7 cellular contexts compared by ENCODE assay signal in genomic region chr6:121430514-121431460, GRCh38. TPM values are rescaled to one million over a fixed set of nuclear protein-coding genes. Genes with fewer than 3 reads are reported as not detected.
DNase-seq lines count a peak whose midpoint lies in the region; ATAC-seq and TF ChIP-seq lines count a peak whose summit lies in the region.

No MANE protein-coding gene starts in this region.

- no peaks in the 10 kb centered on the region for H3K9me2 ChIP-seq in GM23338 (ENCODE audit: insufficient read depth)

- peaks cover 26% of the 10 kb centered on the region for H3K4me1 ChIP-seq in GM23338 (ENCODE audit: insufficient read depth)
- no peaks in the 10 kb centered on the region for H3K4me1 ChIP-seq in CD8-positive, alpha-beta memory T cell (ENCODE audit: insufficient read depth, low read length)

- peak overlapping the region; percentile 77 for H3K27ac Mint-ChIP-seq in GM23338
- no peak overlapping the region for H3K27ac Mint-ChIP-seq in activated naive CD8-positive, alpha-beta T cell treated with anti-CD3 and anti-CD28 coated beads for 36 hours
- H3K27ac Mint-ChIP-seq in CD8-positive, alpha-beta memory T cell: no peak overlapping the region

- peaks cover 3% of the 10 kb centered on the region; the same call in 1 of the 3 replicates for H3K36me3 Mint-ChIP-seq in GM23338 (ENCODE audit: low read depth)
- no peaks in the 10 kb centered on the region for H3K36me3 Mint-ChIP-seq in activated naive CD8-positive, alpha-beta T cell treated with anti-CD3 and anti-CD28 coated beads for 36 hours
- no peaks in the 10 kb centered on the region for H3K36me3 Mint-ChIP-seq in CD8-positive, alpha-beta memory T cell

- no peak overlapping the region for H2AFZ ChIP-seq in GM23338

- H3K4me3 ChIP-seq in GM23338 (peak overlapping the region; percentile 22), fibroblast of pulmonary artery (replicated peaks; ENCODE audit: low read depth, low read length) (no peak overlapping the region)
- H3K4me3 ChIP-seq in CD8-positive, alpha-beta memory T cell (ENCODE audit: low read length): no peak overlapping the region

- POLR2A ChIA-PET in CD8-positive, alpha-beta memory T cell (lab: Charles Lee): no interaction called here

- ATAC-seq in GM23338: peak; percentile 70

- H3K27me3 Mint-ChIP-seq in GM23338 (ENCODE audit: insufficient read depth, low read depth, poor library complexity): no peaks in the 10 kb centered on the region
- H3K27me3 Mint-ChIP-seq in activated naive CD8-positive, alpha-beta T cell treated with anti-CD3 and anti-CD28 coated beads for 36 hours: peaks cover 10% of the 10 kb centered on the region
- peaks cover 0 to 7% of the 10 kb centered on the region in 2 donors for H3K27me3 Mint-ChIP-seq in CD8-positive, alpha-beta memory T cell

- 0 out of 3 replicates have a peak, but pooled peaks cover 3% of the 10 kb centered on the region for H3K9me3 Mint-ChIP-seq in GM23338
- no peaks in the 10 kb centered on the region for H3K9me3 Mint-ChIP-seq in activated naive CD8-positive, alpha-beta T cell treated with anti-CD3 and anti-CD28 coated beads for 36 hours
- no peaks in the 10 kb centered on the region for H3K9me3 Mint-ChIP-seq in CD8-positive, alpha-beta memory T cell

- DNase-seq in GM23338 (ENCODE audit: low spot score) (peak; percentile 70), OCI-M1 (lab: John Stamatoyannopoulos, UW) (peak; percentile 67), fibroblast of pulmonary artery (ENCODE audit: low read depth) (peak; percentile 78), renal cortical epithelial cell (ENCODE audit: low read depth) (peak; percentile 65), mucosa of gallbladder (ENCODE audit: low spot score) (no peak)
- DNase-seq in activated naive CD8-positive, alpha-beta T cell treated with anti-CD3 and anti-CD28 coated beads for 36 hours: no peak
- no peak for DNase-seq in CD8-positive, alpha-beta memory T cell

- CTCF ChIA-PET in CD8-positive, alpha-beta memory T cell (lab: Charles Lee): no interaction called here

- H3K27me3 ChIP-seq in GM23338 (ENCODE audit: insufficient read depth): no peaks in the 10 kb centered on the region
- no peaks in the 10 kb centered on the region for H3K27me3 ChIP-seq in CD8-positive, alpha-beta memory T cell (ENCODE audit: insufficient read depth, low read length, poor library complexity, severe bottlenecking)

- peak; percentile 80 to 94 for TF ChIP-seq CTCF in GM23338 (conservative IDR thresholded peaks at IDR 0.05; ENCODE audit: low read depth in 2 of 2)
- TF ChIP-seq CTCF in fibroblast of pulmonary artery (IDR thresholded peaks at IDR 0.05; ENCODE audit: low read length, missing control alignments): peak; percentile 68

- no peaks in the 10 kb centered on the region for H3K36me3 ChIP-seq in GM23338 (ENCODE audit: insufficient read depth)
- no peaks in the 10 kb centered on the region for H3K36me3 ChIP-seq in CD8-positive, alpha-beta memory T cell (ENCODE audit: insufficient read depth, low read length)

- H3K9me3 ChIP-seq in CD8-positive, alpha-beta memory T cell (ENCODE audit: low read length): no peaks in the 10 kb centered on the region

- peaks cover 32% of the 10 kb centered on the region for H3K4me1 Mint-ChIP-seq in GM23338
- peaks cover 4% of the 10 kb centered on the region for H3K4me1 Mint-ChIP-seq in activated naive CD8-positive, alpha-beta T cell treated with anti-CD3 and anti-CD28 coated beads for 36 hours
- no peaks in the 10 kb centered on the region for H3K4me1 Mint-ChIP-seq in CD8-positive, alpha-beta memory T cell

- no peaks in the 10 kb centered on the region; the same call in 1 of the 2 replicates for H3F3A ChIP-seq in GM23338 (replicated peaks; ENCODE audit: low read depth)

- no peaks in the 10 kb centered on the region for H4K20me1 ChIP-seq in GM23338 (replicated peaks; ENCODE audit: insufficient read depth)

- peaks cover 34% of the 10 kb centered on the region for H3K79me2 ChIP-seq in GM23338 (replicated peaks; ENCODE audit: insufficient read depth)

- peak overlapping the region; percentile 47 for H3K4me2 ChIP-seq in GM23338

- peak overlapping the region; percentile 64 for H3K4me3 Mint-ChIP-seq in GM23338
- no peak overlapping the region for H3K4me3 Mint-ChIP-seq in activated naive CD8-positive, alpha-beta T cell treated with anti-CD3 and anti-CD28 coated beads for 36 hours
- H3K4me3 Mint-ChIP-seq in CD8-positive, alpha-beta memory T cell: no peak overlapping the region

- H3K27ac ChIP-seq in GM23338 (ENCODE audit: low read depth): peak overlapping the region; percentile 87
- H3K27ac ChIP-seq in CD8-positive, alpha-beta memory T cell (ENCODE audit: low read depth, low read length): no peak overlapping the region

TF ChIP-seq in GM23338, 12 proteins besides CTCF, POLR2A, EP300 and RAD21:
- TF ChIP-seq, protein P1, sequence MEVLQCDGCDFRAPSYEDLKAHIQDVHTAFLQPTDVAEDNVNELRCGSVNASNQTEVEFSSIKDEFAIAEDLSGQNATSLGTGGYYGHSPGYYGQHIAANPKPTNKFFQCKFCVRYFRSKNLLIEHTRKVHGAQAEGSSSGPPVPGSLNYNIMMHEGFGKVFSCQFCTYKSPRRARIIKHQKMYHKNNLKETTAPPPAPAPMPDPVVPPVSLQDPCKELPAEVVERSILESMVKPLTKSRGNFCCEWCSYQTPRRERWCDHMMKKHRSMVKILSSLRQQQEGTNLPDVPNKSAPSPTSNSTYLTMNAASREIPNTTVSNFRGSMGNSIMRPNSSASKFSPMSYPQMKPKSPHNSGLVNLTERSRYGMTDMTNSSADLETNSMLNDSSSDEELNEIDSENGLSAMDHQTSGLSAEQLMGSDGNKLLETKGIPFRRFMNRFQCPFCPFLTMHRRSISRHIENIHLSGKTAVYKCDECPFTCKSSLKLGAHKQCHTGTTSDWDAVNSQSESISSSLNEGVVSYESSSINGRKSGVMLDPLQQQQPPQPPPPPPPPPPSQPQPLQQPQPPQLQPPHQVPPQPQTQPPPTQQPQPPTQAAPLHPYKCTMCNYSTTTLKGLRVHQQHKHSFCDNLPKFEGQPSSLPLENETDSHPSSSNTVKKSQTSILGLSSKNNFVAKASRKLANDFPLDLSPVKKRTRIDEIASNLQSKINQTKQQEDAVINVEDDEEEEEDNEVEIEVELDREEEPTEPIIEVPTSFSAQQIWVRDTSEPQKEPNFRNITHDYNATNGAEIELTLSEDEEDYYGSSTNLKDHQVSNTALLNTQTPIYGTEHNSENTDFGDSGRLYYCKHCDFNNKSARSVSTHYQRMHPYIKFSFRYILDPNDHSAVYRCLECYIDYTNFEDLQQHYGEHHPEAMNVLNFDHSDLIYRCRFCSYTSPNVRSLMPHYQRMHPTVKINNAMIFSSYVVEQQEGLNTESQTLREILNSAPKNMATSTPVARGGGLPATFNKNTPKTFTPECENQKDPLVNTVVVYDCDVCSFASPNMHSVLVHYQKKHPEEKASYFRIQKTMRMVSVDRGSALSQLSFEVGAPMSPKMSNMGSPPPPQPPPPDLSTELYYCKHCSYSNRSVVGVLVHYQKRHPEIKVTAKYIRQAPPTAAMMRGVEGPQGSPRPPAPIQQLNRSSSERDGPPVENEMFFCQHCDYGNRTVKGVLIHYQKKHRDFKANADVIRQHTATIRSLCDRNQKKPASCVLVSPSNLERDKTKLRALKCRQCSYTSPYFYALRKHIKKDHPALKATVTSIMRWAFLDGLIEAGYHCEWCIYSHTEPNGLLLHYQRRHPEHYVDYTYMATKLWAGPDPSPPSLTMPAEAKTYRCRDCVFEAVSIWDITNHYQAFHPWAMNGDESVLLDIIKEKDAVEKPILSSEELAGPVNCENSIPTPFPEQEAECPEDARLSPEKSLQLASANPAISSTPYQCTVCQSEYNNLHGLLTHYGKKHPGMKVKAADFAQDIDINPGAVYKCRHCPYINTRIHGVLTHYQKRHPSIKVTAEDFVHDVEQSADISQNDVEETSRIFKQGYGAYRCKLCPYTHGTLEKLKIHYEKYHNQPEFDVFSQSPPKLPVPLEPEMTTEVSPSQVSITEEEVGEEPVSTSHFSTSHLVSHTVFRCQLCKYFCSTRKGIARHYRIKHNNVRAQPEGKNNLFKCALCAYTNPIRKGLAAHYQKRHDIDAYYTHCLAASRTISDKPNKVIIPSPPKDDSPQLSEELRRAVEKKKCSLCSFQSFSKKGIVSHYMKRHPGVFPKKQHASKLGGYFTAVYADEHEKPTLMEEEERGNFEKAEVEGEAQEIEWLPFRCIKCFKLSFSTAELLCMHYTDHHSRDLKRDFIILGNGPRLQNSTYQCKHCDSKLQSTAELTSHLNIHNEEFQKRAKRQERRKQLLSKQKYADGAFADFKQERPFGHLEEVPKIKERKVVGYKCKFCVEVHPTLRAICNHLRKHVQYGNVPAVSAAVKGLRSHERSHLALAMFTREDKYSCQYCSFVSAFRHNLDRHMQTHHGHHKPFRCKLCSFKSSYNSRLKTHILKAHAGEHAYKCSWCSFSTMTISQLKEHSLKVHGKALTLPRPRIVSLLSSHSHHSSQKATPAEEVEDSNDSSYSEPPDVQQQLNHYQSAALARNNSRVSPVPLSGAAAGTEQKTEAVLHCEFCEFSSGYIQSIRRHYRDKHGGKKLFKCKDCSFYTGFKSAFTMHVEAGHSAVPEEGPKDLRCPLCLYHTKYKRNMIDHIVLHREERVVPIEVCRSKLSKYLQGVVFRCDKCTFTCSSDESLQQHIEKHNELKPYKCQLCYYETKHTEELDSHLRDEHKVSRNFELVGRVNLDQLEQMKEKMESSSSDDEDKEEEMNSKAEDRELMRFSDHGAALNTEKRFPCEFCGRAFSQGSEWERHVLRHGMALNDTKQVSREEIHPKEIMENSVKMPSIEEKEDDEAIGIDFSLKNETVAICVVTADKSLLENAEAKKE (CRISPR knock-in tag; IDR thresholded peaks at IDR 0.05): 0 out of 2 replicates have a peak, but pooled peaks have one; percentile 15
- TF ChIP-seq NANOG (IDR thresholded peaks at IDR 0.05; ENCODE audit: borderline replicate concordance) (peak; percentile 94), POLR2AphosphoS5 (IDR thresholded peaks at IDR 0.05; ENCODE audit: low read depth) (no peak)

RNA-seq across cellular contexts. Expression of gene GJA1, which starts 4.7 kb away (rescaled TPM):
- 587 and 609 TPM in 2 replicates for total RNA-seq in GM23338 (2014; rRNA removed; shearing (Covaris generic))
- polyA plus RNA-seq in GM23338 (2016; fragmentation: Nextera tagmentation; extraction: Ambion mirVana): 262 and 279 TPM in 2 replicates
- total RNA-seq in renal cortical epithelial cell: 33.6 and 42.2 TPM in 2 replicates
- total RNA-seq in activated naive CD8-positive, alpha-beta T cell treated with anti-CD3 and anti-CD28 coated beads for 36 hours: under 1 TPM; 0.06 to 0.24 TPM
- not detected for total RNA-seq in CD8-positive, alpha-beta memory T cell
- polyA plus RNA-seq in CD8-positive, alpha-beta memory T cell: not detected
- 109 TPM for total RNA-seq in mucosa of gallbladder

Comparison
In these comparisons a context has a peak if more than half of its experiments do, and no peak if none do; other contexts are left out.
1. DNase-seq: peak in GM23338 (single experiment), OCI-M1 (single experiment), fibroblast of pulmonary artery (single experiment) and renal cortical epithelial cell (single experiment); none in activated naive CD8-positive, alpha-beta T cell treated with anti-CD3 and anti-CD28 coated beads for 36 hours (single experiment), CD8-positive, alpha-beta memory T cell (0 of 5) and mucosa of gallbladder (single experiment).
2. RNA of gene GJA1, which starts 4.7 kb away (total RNA-seq): 587 to 609 TPM in GM23338, 109 TPM in mucosa of gallbladder (single experiment) and 33.6 to 42.2 TPM in renal cortical epithelial cell; 0.06 to 0.24 TPM in activated naive CD8-positive, alpha-beta T cell treated with anti-CD3 and anti-CD28 coated beads for 36 hours and not detected in CD8-positive, alpha-beta memory T cell; every median in the first group is over 10 times any median in the second.